ENCODE assay signal across 8 cellular contexts in the genomic region with DNA sequence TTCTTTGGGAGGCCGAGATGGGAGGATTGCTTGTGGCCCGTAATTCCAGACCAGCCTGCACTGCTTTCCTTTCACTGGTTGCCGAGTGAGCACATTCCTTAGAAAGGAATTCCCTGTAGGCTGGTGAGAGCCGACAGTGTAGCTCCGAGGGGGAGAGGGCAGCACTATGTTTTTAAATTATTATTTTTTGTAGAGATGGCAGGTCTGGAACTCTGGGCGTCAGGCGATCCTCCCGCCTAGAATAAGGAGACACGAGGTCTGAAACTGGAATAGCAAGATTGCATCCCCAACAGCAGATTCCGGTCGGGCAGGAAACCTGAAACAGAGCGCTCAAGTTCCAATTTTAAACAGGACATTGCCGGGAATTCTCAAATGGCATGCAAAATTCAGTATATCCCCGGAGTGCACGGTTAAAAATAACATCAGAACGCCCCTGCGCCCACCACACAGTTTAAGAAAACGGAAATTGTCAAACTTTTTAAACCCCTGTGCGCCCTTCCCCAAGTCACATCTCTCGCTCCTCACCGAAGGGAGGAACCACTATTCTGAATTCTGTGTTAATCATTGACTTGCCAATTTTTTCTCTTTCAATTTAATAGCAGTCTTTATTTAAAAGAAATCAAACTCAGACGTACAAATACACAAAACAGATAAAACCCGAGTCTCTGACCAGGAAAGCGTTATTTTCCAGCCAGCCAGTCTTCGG. TPM values are rescaled to one million over a fixed set of nuclear protein-coding genes. Genes with fewer than 3 reads are reported as not detected.
A peak's percentile ranks its signal among the peaks of the same experiment; 100 is the strongest.
DNase-seq lines count a peak whose midpoint lies in the region; ATAC-seq and TF ChIP-seq lines count a peak whose summit lies in the region.

No MANE protein-coding gene starts in this region.

- H3K4me3 ChIP-seq in GM12864 (ENCODE audit: low read depth, low read length), result peak overlapping the region; percentile 57
- H3K4me3 ChIP-seq in OCI-LY1 (ENCODE audit: low read depth, low read length, poor library complexity, severe bottlenecking), result peak overlapping the region; percentile 57

- peak overlapping the region; percentile 73 for H3K27ac ChIP-seq in OCI-LY1 (ENCODE audit: low read depth, low read length, poor library complexity, severe bottlenecking)

- H3K79me2 ChIP-seq in OCI-LY1 (ENCODE audit: insufficient read depth, low read length), result no peaks in the 10 kb centered on the region

- DNase-seq in GM12864 (ENCODE audit: low read depth), result no peak
- peak; percentile 14 for DNase-seq in activated naive CD4-positive, alpha-beta T cell treated with Interleukin-2 at 50 U/mL for 16 hours
- DNase-seq in glomerular visceral epithelial cell (ENCODE audit: extremely low spot score), result peak; percentile 44
- DNase-seq in omental fat pad (ENCODE audit: low spot score), result no peak
- DNase-seq in NCI-H2029 treated with DMSO at 0.1 percent for 48 hours (lab: John Stamatoyannopoulos, UW), result no peak
- no peak for DNase-seq in COLO829 (ENCODE audit: low spot score)

- TF ChIP-seq CTCF in GM12864 (IDR thresholded peaks at IDR 0.05; ENCODE audit: low read depth, low read length, missing control alignments) (no peak), OCI-LY1 (IDR thresholded peaks at IDR 0.05; ENCODE audit: low read length) (peak; percentile 92; the same call in 1 of the 2 replicates), omental fat pad (IDR thresholded peaks at IDR 0.05) (no peak)

- H2AFZ ChIP-seq in OCI-LY1 (ENCODE audit: low read length), result peak overlapping the region; percentile 66

- ATAC-seq in HG03175 (IDR thresholded peaks at IDR 0.05; ENCODE audit: unreplicated experiment), result peak; percentile 5
- peak; percentile 30 for ATAC-seq in omental fat pad (ENCODE audit: low FRiP score)

- no peaks in the 10 kb centered on the region for H3K36me3 ChIP-seq in OCI-LY1 (ENCODE audit: insufficient read depth, low read length)

- peaks cover 6% of the 10 kb centered on the region for H3F3A ChIP-seq in OCI-LY1 (ENCODE audit: insufficient read depth, low read length)

- H3K27me3 ChIP-seq in OCI-LY1 (ENCODE audit: insufficient read depth, low read length), result no peaks in the 10 kb centered on the region

- H3K4me2 ChIP-seq in OCI-LY1 (ENCODE audit: low read length), result peak overlapping the region; percentile 78

- H3K9me2 ChIP-seq in OCI-LY1 (ENCODE audit: low read depth, low read length), result no peaks in the 10 kb centered on the region

- H3K4me1 ChIP-seq in OCI-LY1 (ENCODE audit: insufficient read depth, low read length, severe bottlenecking), result peaks cover 27% of the 10 kb centered on the region

- H3K9me3 ChIP-seq in OCI-LY1 (ENCODE audit: low read length), result no peaks in the 10 kb centered on the region

- no peaks in the 10 kb centered on the region for H4K20me1 ChIP-seq in OCI-LY1 (ENCODE audit: insufficient read depth, low read length)

- peak overlapping the region; percentile 77 for H3K9ac ChIP-seq in OCI-LY1 (ENCODE audit: low read length)

RNA-seq across cellular contexts. Expression of a gene that starts 0.6 kb away (rescaled TPM):
- total RNA-seq in omental fat pad, result not detected

RNA-seq across cellular contexts. Expression of a gene that starts 8.0 kb away (rescaled TPM):
- total RNA-seq in omental fat pad, result not detected

RNA-seq across cellular contexts. Expression of a gene that starts 17.2 kb away (rescaled TPM):
- 10 to 100 TPM in 1 of 4 donors, 1 to 10 TPM in 3; 5.6 to 11.0 (median 7.5) TPM for total RNA-seq in omental fat pad

Comparison
In these comparisons a context has a peak if more than half of its experiments do, and no peak if none do; other contexts are left out.
1. DNase-seq: peak in activated naive CD4-positive, alpha-beta T cell treated with Interleukin-2 at 50 U/mL for 16 hours (single experiment) and glomerular visceral epithelial cell (single experiment); none in GM12864 (single experiment), omental fat pad (single experiment), NCI-H2029 treated with DMSO at 0.1 percent for 48 hours (single experiment) and COLO829 (single experiment).